In genomic region chr13:63327584-63327983, GRCh38 we compare ENCODE assay signal across 26 cellular contexts.
DNase-seq lines count a peak whose midpoint lies in the region; ATAC-seq, FAIRE-seq and TF ChIP-seq lines count a peak whose summit lies in the region.
"Had no signal": no experiment of that assay in that cellular context is flagged by ENCODE, and none has a peak within 500 bp of the region (broad histone marks: within the 10 kb centered on the region; RNA-seq: fewer than 3 reads in every experiment).

No MANE protein-coding gene starts in this region.

- no peak for TF ChIP-seq POLR2A in GM12878 (IDR thresholded peaks at IDR 0.05; ENCODE audit: low read depth, low read length)

- BruUV-seq in GM12878 (replicated peaks; lab: Mats Ljungman, UMichigan): no TSS peak

- RAD21 ChIA-PET in GM12878 (lab: Charles Lee; ENCODE audit: unreplicated experiment): no interaction called here

- H3K4me2 ChIP-seq in MM.1S (ENCODE audit: low read depth, low read length) (no peak overlapping the region), GM12878 (ENCODE audit: control insufficient read depth, insufficient read depth) (no peak overlapping the region)
- H3K4me2 ChIP-seq: A549; BLaER1 treated with 17β-estradiol and CSF1 and Interleukin-3, amounts not matched to agents 10 nM and 100 nM had no signal

- CTCF ChIA-PET in GM12878 (lab: Yijun Ruan, JAX): no interaction called here

- H3K27ac ChIP-seq in MM.1S (ENCODE audit: low read length): no peak overlapping the region
- no peak overlapping the region for H3K27ac ChIP-seq in GM12878 (ENCODE audit: control insufficient read depth, insufficient read depth)
- H3K27ac ChIP-seq in small intestine (ENCODE audit: low read depth in 1 of 2, low read length in 1 of 2): no peak overlapping the region
- no peak overlapping the region for H3K27ac ChIP-seq in effector memory CD4-positive, alpha-beta T cell (ENCODE audit: insufficient read depth, low read length, poor library complexity, severe bottlenecking)
- H3K27ac ChIP-seq: A549; BLaER1 treated with 17β-estradiol and CSF1 and Interleukin-3, amounts not matched to agents 10 nM and 100 nM; C4-2B had no signal

- SMC1A ChIA-PET in GM12878 (lab: Charles Lee; ENCODE audit: uncharacterized antibody, unreplicated experiment): interaction anchor here (0.9 kb wide), 1 partner anchor 25 kb away, joined by 3 read pairs; no protein-coding TSS in a partner anchor

- ATAC-seq in GM18868 (IDR thresholded peaks at IDR 0.05; ENCODE audit: unreplicated experiment) (peak; percentile 76), HG02610 (IDR thresholded peaks at IDR 0.05; ENCODE audit: unreplicated experiment) (peak; percentile 74), GM12878 (peak; percentile 72)
- ATAC-seq: A549 had no signal

- H3F3A ChIP-seq in MM.1S (ENCODE audit: insufficient read depth, low read length): no peaks in the 10 kb centered on the region

- TF ChIP-seq EP300 in GM12878 (IDR thresholded peaks at IDR 0.05; ENCODE audit: borderline replicate concordance in 1 of 2, control insufficient read depth in 1 of 2, low read depth in 2 of 2, low read length in 2 of 2): no peak

- H3K9me3 ChIP-seq in MM.1S (replicated peaks; ENCODE audit: insufficient read depth, low read length) (no peaks in the 10 kb centered on the region), GM12878 (replicated peaks; ENCODE audit: control insufficient read depth, insufficient read depth, low read length) (no peaks in the 10 kb centered on the region), small intestine (ENCODE audit: control insufficient read depth, low read depth) (no peaks in the 10 kb centered on the region)
- H3K9me3 ChIP-seq in effector memory CD4-positive, alpha-beta T cell (ENCODE audit: control insufficient read depth, low read length): no peaks in the 10 kb centered on the region
- H3K9me3 ChIP-seq: A549; BLaER1 treated with 17β-estradiol and CSF1 and Interleukin-3, amounts not matched to agents 10 nM and 100 nM had no signal

- no peaks in the 10 kb centered on the region for H4K20me1 ChIP-seq in MM.1S (ENCODE audit: insufficient read depth, low read length)
- no peaks in the 10 kb centered on the region for H4K20me1 ChIP-seq in GM12878 (ENCODE audit: control insufficient read depth, insufficient read depth)
- H4K20me1 ChIP-seq: BLaER1 treated with 17β-estradiol and CSF1 and Interleukin-3, amounts not matched to agents 10 nM and 100 nM had no signal

- H3K4me1 ChIP-seq in MM.1S (ENCODE audit: low read length): no peaks in the 10 kb centered on the region
- H3K4me1 ChIP-seq in GM12878 (ENCODE audit: control insufficient read depth, insufficient read depth, low read length): no peaks in the 10 kb centered on the region
- H3K4me1 ChIP-seq in small intestine (ENCODE audit: control insufficient read depth in 2 of 2, insufficient read depth in 1 of 2, low read depth in 1 of 2, low read length in 1 of 2): no peaks in the 10 kb centered on the region
- H3K4me1 ChIP-seq in effector memory CD4-positive, alpha-beta T cell (ENCODE audit: control insufficient read depth, insufficient read depth, low read length, poor library complexity, severe bottlenecking): no peaks in the 10 kb centered on the region
- H3K4me1 ChIP-seq: A549; BLaER1 treated with 17β-estradiol and CSF1 and Interleukin-3, amounts not matched to agents 10 nM and 100 nM had no signal

- intact Hi-C loops in GM12878 (cut with micrococcal nuclease; ENCODE audit: unreplicated experiment): loop anchor here (5.0 kb wide), 1 partner anchor 810 kb away; no protein-coding TSS in a partner anchor

- H3K36me3 ChIP-seq in MM.1S (replicated peaks; ENCODE audit: insufficient read depth, low read length) (no peaks in the 10 kb centered on the region), GM12878 (ENCODE audit: control insufficient read depth in 2 of 2, insufficient read depth in 2 of 2, low read length in 1 of 2) (no peaks in the 10 kb centered on the region), small intestine (ENCODE audit: control insufficient read depth in 2 of 2, insufficient read depth in 2 of 2, low read length in 2 of 2) (no peaks in the 10 kb centered on the region)
- H3K36me3 ChIP-seq in effector memory CD4-positive, alpha-beta T cell (ENCODE audit: control insufficient read depth, insufficient read depth, low read length): no peaks in the 10 kb centered on the region
- H3K36me3 ChIP-seq: BLaER1 treated with 17β-estradiol and CSF1 and Interleukin-3, amounts not matched to agents 10 nM and 100 nM had no signal

- TF ChIP-seq RAD21 in GM12878 (IDR thresholded peaks at IDR 0.05; ENCODE audit: insufficient read depth, low read depth, low read length): no peak

- H3K27me3 ChIP-seq in MM.1S (replicated peaks; ENCODE audit: insufficient read depth, low read length) (no peaks in the 10 kb centered on the region), GM12878 (replicated peaks in 1 of 2; ENCODE audit: control insufficient read depth in 2 of 2, insufficient read depth in 2 of 2, low read length in 1 of 2) (no peaks in the 10 kb centered on the region), small intestine (ENCODE audit: control insufficient read depth in 2 of 2, insufficient read depth in 2 of 2, low read length in 2 of 2) (no peaks in the 10 kb centered on the region)
- no peaks in the 10 kb centered on the region for H3K27me3 ChIP-seq in effector memory CD4-positive, alpha-beta T cell (replicated peaks; ENCODE audit: control insufficient read depth, insufficient read depth, low read length, poor library complexity, severe bottlenecking)
- H3K27me3 ChIP-seq: BLaER1 treated with 17β-estradiol and CSF1 and Interleukin-3, amounts not matched to agents 10 nM and 100 nM had no signal

- H3K9me2 ChIP-seq in MM.1S (replicated peaks; ENCODE audit: insufficient read depth, low read length): no peaks in the 10 kb centered on the region

- H3K4me3 ChIP-seq in MM.1S (ENCODE audit: low read length) (no peak overlapping the region), GM12878 (no peak overlapping the region), small intestine (ENCODE audit: low read depth in 1 of 2, low read length in 2 of 2) (no peak overlapping the region)
- no peak overlapping the region for H3K4me3 ChIP-seq in effector memory CD4-positive, alpha-beta T cell (ENCODE audit: insufficient read depth, low read depth, low read length, poor library complexity, severe bottlenecking)
- H3K4me3 ChIP-seq: A549; BLaER1 treated with 17β-estradiol and CSF1 and Interleukin-3, amounts not matched to agents 10 nM and 100 nM had no signal

- no peak for TF ChIP-seq CTCF in MM.1S (IDR thresholded peaks at IDR 0.05; ENCODE audit: low read length)
- TF ChIP-seq CTCF in GM12878 (IDR thresholded peaks at IDR 0.05 in 2 of 3, conservative IDR thresholded peaks at IDR 0.05 in 1 of 3; ENCODE audit: control insufficient read depth in 2 of 3, extremely low read depth in 1 of 3, insufficient read depth in 1 of 3, low read depth in 3 of 3, low read length in 3 of 3): no peak

- DNase-seq in MM.1S: peak; percentile 19
- no peak for DNase-seq in GM12878 (ENCODE audit: low read depth, low spot score)
- no peak for DNase-seq in A172 (ENCODE audit: low spot score)
- DNase-seq in small intestine: no peak
- no peak for DNase-seq in effector memory CD4-positive, alpha-beta T cell
- no peak for DNase-seq in activated CD8-positive, alpha-beta memory T cell treated with anti-CD3 and anti-CD28 coated beads, Interleukin-2, amount 50 U/mL, for 48 hours
- DNase-seq: 8988T; AML-193; CD4-positive, alpha-beta T cell; CD8-positive, alpha-beta memory T cell; COR-L47; DMS 273 treated with DMSO at 0.1 percent for 48 hours; DMS153; DMS53; DMS79; DND-41; EL; GF-D8 had no signal

- WGBS in GM12878 (ENCODE audit: insufficient coverage, insufficient replicate concordance, low lambda C conversion rate, missing lambda C conversion rate): 37% methylated on average over 1 of the region's 1 CpG
- WGBS in small intestine, 3 donors: 84 to 91% (median 85%) methylated on average over 1 of the region's 1 CpG

- H3K79me2 ChIP-seq in MM.1S (ENCODE audit: low read length) (no peaks in the 10 kb centered on the region), GM12878 (ENCODE audit: control insufficient read depth, insufficient read depth, low read length) (no peaks in the 10 kb centered on the region)

- in situ Hi-C loops in GM12878 (cut with MboI): no loop called here

- POLR2A ChIA-PET in GM12878 (lab: Charles Lee): no interaction called here

- H2AFZ ChIP-seq in MM.1S (ENCODE audit: low read length) (no peak overlapping the region), GM12878 (ENCODE audit: control insufficient read depth, low read depth, low read length) (no peak overlapping the region)

- FAIRE-seq in GM12878 (lab: Jason Lieb, UNC): no peak
- FAIRE-seq in small intestine (lab: Jason Lieb, UNC): no peak
- FAIRE-seq: A549, GM12892, GM18507, GM19239 had no signal

- no peak overlapping the region for H3K9ac ChIP-seq in MM.1S (ENCODE audit: low read length)
- no peak overlapping the region for H3K9ac ChIP-seq in GM12878 (ENCODE audit: control insufficient read depth, insufficient read depth, low read length)
- H3K9ac ChIP-seq: BLaER1 treated with 17β-estradiol and CSF1 and Interleukin-3, amounts not matched to agents 10 nM and 100 nM had no signal

TF ChIP-seq in GM12878, 131 proteins besides CTCF, POLR2A, EP300 and RAD21:
- TF ChIP-seq ATF7 (IDR thresholded peaks at IDR 0.05; ENCODE audit: low read depth) (0 out of 2 replicates have a peak, but pooled peaks have one; percentile 39), MYB (IDR thresholded peaks at IDR 0.05; ENCODE audit: borderline replicate concordance, low read depth, low read length) (no peak)
